ENCODE assay signal across 13 cellular contexts in genomic region chr18:7958081-7958896, GRCh38.
DNase-seq lines count a peak whose midpoint lies in the region; ATAC-seq, FAIRE-seq and TF ChIP-seq lines count a peak whose summit lies in the region.
"Had no signal": no experiment of that assay in that cellular context is flagged by ENCODE, and none has a peak within 500 bp of the region (broad histone marks: within the 10 kb centered on the region; RNA-seq: fewer than 3 reads in every experiment).

No MANE protein-coding gene starts in this region.

- peak; percentile 55 for FAIRE-seq in GM19239 (lab: Jason Lieb, UNC)
- FAIRE-seq: K562 had no signal

- peak overlapping the region; percentile 86 for H3K27ac Mint-ChIP-seq in T-helper 17 cell

- DNase-seq in AG08396 (ENCODE audit: low spot score) (peak; percentile 20), GM19239 (ENCODE audit: insufficient read length, low spot score) (no peak), T-helper 17 cell (no peak), fibroblast of villous mesenchyme (ENCODE audit: low read depth) (peak; percentile 33), NCI-H524 treated with DMSO at 0.1 percent for 48 hours (lab: John Stamatoyannopoulos, UW) (no peak), GF-D8 (lab: John Stamatoyannopoulos, UW) (no peak), pons (ENCODE audit: low spot score) (no peak), NCI-H774 (lab: John Stamatoyannopoulos, UW) (no peak)
- DNase-seq: NCI-H526 treated with DMSO at 0.1 percent for 48 hours; stimulated activated CD4-positive, alpha-beta T cell treated with anti-CD3 and anti-CD28 coated beads, Interleukin-2, amount 100 ng/mL, for 24 hours; T-helper 9 cell had no signal

- peaks cover 2% of the 10 kb centered on the region for H3K9me3 ChIP-seq in T-helper 17 cell (ENCODE audit: control insufficient read depth, low read length, poor library complexity, severe bottlenecking)
- H3K9me3 ChIP-seq: tibial nerve had no signal

- peak overlapping the region; percentile 19 for H3K4me3 ChIP-seq in fibroblast of villous mesenchyme (ENCODE audit: low read depth, low read length)
- H3K4me3 ChIP-seq: K562, tibial nerve had no signal

- TF ChIP-seq CTCF in fibroblast of villous mesenchyme (IDR thresholded peaks at IDR 0.05; ENCODE audit: insufficient read depth, low read depth, low read length) = no peak

- peak; percentile 32 for ATAC-seq in T-helper 17 cell
- ATAC-seq: K562 had no signal

- no peaks in the 10 kb centered on the region for H3K36me3 Mint-ChIP-seq in T-helper 17 cell (ENCODE audit: low read depth)

- peak overlapping the region; percentile 66 for H3K4me3 Mint-ChIP-seq in T-helper 17 cell

- H3K27me3 Mint-ChIP-seq in T-helper 17 cell = no peaks in the 10 kb centered on the region

- peaks cover 13% of the 10 kb centered on the region for H3K4me1 Mint-ChIP-seq in T-helper 17 cell

Comparison
In these comparisons a context has a peak if more than half of its experiments do, and no peak if none do; other contexts are left out.
1. DNase-seq: peak in AG08396 (single experiment) and fibroblast of villous mesenchyme (single experiment); none in GM19239 (single experiment), T-helper 17 cell (0 of 3), NCI-H524 treated with DMSO at 0.1 percent for 48 hours (single experiment), GF-D8 (single experiment), pons (single experiment) and NCI-H774 (single experiment).